In the genomic region with DNA sequence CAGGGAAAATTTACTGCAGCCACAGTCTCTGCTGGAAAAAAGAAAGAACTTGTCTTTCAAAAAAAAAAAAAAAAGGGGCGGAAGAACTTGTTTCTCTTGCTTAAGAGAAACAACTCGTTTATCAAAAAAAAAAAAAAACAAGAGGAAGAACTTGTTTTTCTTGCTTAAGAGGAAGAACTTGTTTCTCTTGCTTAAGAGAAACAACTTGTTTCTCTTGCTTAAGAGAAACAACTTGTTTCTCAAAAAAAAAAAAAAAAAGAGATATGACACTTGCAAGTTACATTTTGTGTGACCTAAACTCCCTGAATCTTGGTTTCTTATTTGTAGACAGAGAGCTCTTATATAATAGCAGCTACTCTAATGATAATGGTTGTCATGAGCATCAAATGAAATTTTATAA, we compare ENCODE assay signal across 14 cellular contexts. TPM values are rescaled to one million over a fixed set of nuclear protein-coding genes. Genes with fewer than 3 reads are reported as not detected.
DNase-seq lines count a peak whose midpoint lies in the region; ATAC-seq and TF ChIP-seq lines count a peak whose summit lies in the region.
"Had no signal": no experiment of that assay in that cellular context is flagged by ENCODE, and none has a peak within 500 bp of the region (broad histone marks: within the 10 kb centered on the region; RNA-seq: fewer than 3 reads in every experiment).

No MANE protein-coding gene starts in this region.

- no peak overlapping the region for H2BK20ac ChIP-seq in H9 (ENCODE audit: low read depth, low read length, poor library complexity, severe bottlenecking)

- H2BK120ac ChIP-seq in H9 (ENCODE audit: low read depth, low read length, poor library complexity, severe bottlenecking): no peak overlapping the region

- H3K4me1 Mint-ChIP-seq in CD4-positive, alpha-beta memory T cell: peaks cover 0 to 18% (median 10%) of the 10 kb centered on the region in 4 donors
- H3K4me1 Mint-ChIP-seq in T-cell: peaks cover 25 to 29% (median 27%) of the 10 kb centered on the region in 3 donors
- H3K4me1 Mint-ChIP-seq in naive thymus-derived CD8-positive, alpha-beta T cell: peaks cover 3 to 25% (median 18%) of the 10 kb centered on the region in 4 donors
- H3K4me1 Mint-ChIP-seq in H9: no peaks in the 10 kb centered on the region; a peak in 1 of 4 replicates

- POLR2A ChIA-PET in CD4-positive, alpha-beta memory T cell (lab: Charles Lee; ENCODE audit: partially characterized antibody): interaction anchor here (3.1 kb wide), 1 partner anchor 44 kb away, joined by 19 read pairs; the partner anchor contains the start of gene USP15
- POLR2A ChIA-PET in T-cell (lab: Charles Lee): no interaction called here
- POLR2A ChIA-PET in naive thymus-derived CD8-positive, alpha-beta T cell (lab: Charles Lee): interaction anchor here (0.7 to 1.3 kb wide), 2 partner anchors 37 to 44 kb away, joined by 3 to 6 read pairs; partner anchors contain the start of gene USP15

- H3K27ac Mint-ChIP-seq in CD4-positive, alpha-beta memory T cell: peak overlapping the region in 6 of 7 donors; percentile 22 to 76 (median 44)
- peak overlapping the region; percentile 83 for H3K27ac Mint-ChIP-seq in T-cell
- H3K27ac Mint-ChIP-seq in naive thymus-derived CD8-positive, alpha-beta T cell: peak overlapping the region in 8 of 10 donors; percentile 2 to 90 (median 58)
- H3K27ac Mint-ChIP-seq in H9: no peak overlapping the region
- H3K27ac Mint-ChIP-seq: stimulated activated naive B cell treated with anti-CD40 and anti-IgM and Interleukin-4, amounts not matched to agents 10 μg/mL and 1 μg/mL and 100 μg/mL, for 72 hours had no signal

- DNase-seq in CD4-positive, alpha-beta memory T cell: no peak
- DNase-seq in HL-60 (ENCODE audit: low read depth in 1 of 2, low spot score in 1 of 2): peak in 1 of 2 experiments; percentile 72
- DNase-seq in T-cell: no peak
- DNase-seq in naive thymus-derived CD8-positive, alpha-beta T cell: peak in 1 of 10 donors; percentile 15
- DNase-seq in dorsolateral prefrontal cortex: no peak
- DNase-seq in H9: no peak
- DNase-seq in GM23248: no peak
- DNase-seq: amniotic stem cell; NCI-H187 treated with DMSO at 0.1 percent for 48 hours; SHP77; stimulated activated naive B cell treated with anti-CD40 and anti-IgM and Interleukin-4, amounts not matched to agents 10 μg/mL and 1 μg/mL and 100 μg/mL, for 72 hours had no signal

- H4K20me1 ChIP-seq in H9 (ENCODE audit: control insufficient read depth, insufficient read depth, insufficient read length) (no peaks in the 10 kb centered on the region), GM23248 (ENCODE audit: insufficient read depth) (no peaks in the 10 kb centered on the region)

- no peak overlapping the region for H3K27ac ChIP-seq in CD4-positive, alpha-beta memory T cell (ENCODE audit: low read depth, low read length)
- H3K27ac ChIP-seq in HL-60 (replicated peaks): peak overlapping the region; percentile 82
- H3K27ac ChIP-seq in dorsolateral prefrontal cortex: peak overlapping the region in 10 of 59 donors; percentile 10 to 68 (median 53)
- H3K27ac ChIP-seq in H9 (ENCODE audit: insufficient read length, low read depth, low read length): no peak overlapping the region
- H3K27ac ChIP-seq in GM23248: no peak overlapping the region
- H3K27ac ChIP-seq: KMS-11 had no signal

- H3K4ac ChIP-seq in H9 (ENCODE audit: low read depth, low read length): no peak overlapping the region

- H2BK15ac ChIP-seq in H9 (ENCODE audit: low read depth, low read length): no peak overlapping the region

- H3K79me1 ChIP-seq in H9 (ENCODE audit: insufficient read depth, low read depth, low read length, poor library complexity, severe bottlenecking): no peaks in the 10 kb centered on the region

- H3K27me3 Mint-ChIP-seq in CD4-positive, alpha-beta memory T cell: peaks cover 0 to under 1% of the 10 kb centered on the region in 2 donors
- no peaks in the 10 kb centered on the region for H3K27me3 Mint-ChIP-seq in T-cell
- peaks cover 0 to 2% (median 0%) of the 10 kb centered on the region in 5 donors for H3K27me3 Mint-ChIP-seq in naive thymus-derived CD8-positive, alpha-beta T cell
- H3K27me3 Mint-ChIP-seq in H9 (ENCODE audit: low read depth): no peaks in the 10 kb centered on the region

- no peaks in the 10 kb centered on the region for H3K27me3 ChIP-seq in CD4-positive, alpha-beta memory T cell (ENCODE audit: insufficient read depth, low read length)
- H3K27me3 ChIP-seq in HL-60 (ENCODE audit: insufficient read depth, poor library complexity, severe bottlenecking) (no peaks in the 10 kb centered on the region), dorsolateral prefrontal cortex (peaks cover 0 to 4% (median 0%) of the 10 kb centered on the region in 45 donors), H9 (ENCODE audit: insufficient read depth, low read length) (no peaks in the 10 kb centered on the region), GM23248 (replicated peaks; ENCODE audit: insufficient read depth) (no peaks in the 10 kb centered on the region)

- intact Hi-C loops in CD4-positive, alpha-beta memory T cell (cut with micrococcal nuclease): no loop called here
- intact Hi-C loops in dorsolateral prefrontal cortex (cut with DNase I): no loop called here

- H3K4me1 ChIP-seq in CD4-positive, alpha-beta memory T cell (ENCODE audit: insufficient read depth, low read length): peaks cover 18% of the 10 kb centered on the region
- H3K4me1 ChIP-seq in H9 (ENCODE audit: insufficient read depth, low read length) (no peaks in the 10 kb centered on the region), GM23248 (ENCODE audit: insufficient read depth) (no peaks in the 10 kb centered on the region)

- ATAC-seq in T-cell (replicated peaks in 1 of 4): peak in 1 of 4 experiments; percentile 29
- no peak for ATAC-seq in naive thymus-derived CD8-positive, alpha-beta T cell
- ATAC-seq: stimulated activated naive B cell treated with anti-CD40 and anti-IgM and Interleukin-4, amounts not matched to agents 10 μg/mL and 1 μg/mL and 100 μg/mL, for 72 hours had no signal

- no peak overlapping the region for H3K23ac ChIP-seq in H9 (ENCODE audit: insufficient read length, low read depth, low read length)

- no peaks in the 10 kb centered on the region for H3K79me2 ChIP-seq in H9 (ENCODE audit: insufficient read depth, low read length)
- H3K79me2 ChIP-seq in GM23248 (ENCODE audit: insufficient read depth): no peaks in the 10 kb centered on the region

- H4K8ac ChIP-seq in H9 (replicated peaks; ENCODE audit: insufficient read length, low read depth, low read length): no peak overlapping the region

- H3K14ac ChIP-seq in H9 (ENCODE audit: insufficient read depth, low read length): no peak overlapping the region

- no peak overlapping the region for H4K91ac ChIP-seq in H9 (ENCODE audit: insufficient read length, low read depth, low read length)

- H3K4me3 ChIP-seq in CD4-positive, alpha-beta memory T cell (ENCODE audit: low read length in 2 of 2): no peak overlapping the region
- no peak overlapping the region for H3K4me3 ChIP-seq in HL-60 (replicated peaks; ENCODE audit: insufficient read depth, low read length)
- H3K4me3 ChIP-seq in dorsolateral prefrontal cortex: no peak overlapping the region
- H3K4me3 ChIP-seq in GM23248: no peak overlapping the region
- H3K4me3 ChIP-seq: coronary artery, lung had no signal

- no peak overlapping the region for H3K9ac ChIP-seq in H9 (ENCODE audit: extremely low read depth, insufficient read length, low read length)
- H3K9ac ChIP-seq in GM23248: no peak overlapping the region
- H3K9ac ChIP-seq: KMS-11 had no signal

- in situ Hi-C loops in GM23248 (cut with MboI): no loop called here

- H3K9me2 ChIP-seq in GM23248 (ENCODE audit: insufficient read depth): no peaks in the 10 kb centered on the region

- H3T11ph ChIP-seq in H9 (ENCODE audit: low read length): no peak overlapping the region

- H3K18ac ChIP-seq in H9 (ENCODE audit: insufficient read length, low read depth, low read length): no peak overlapping the region

- H3F3A ChIP-seq in GM23248 (ENCODE audit: insufficient read depth): no peaks in the 10 kb centered on the region

- H3K36me3 ChIP-seq in CD4-positive, alpha-beta memory T cell (ENCODE audit: insufficient read depth, low read length): no peaks in the 10 kb centered on the region
- H3K36me3 ChIP-seq in GM23248 (ENCODE audit: low read depth): no peaks in the 10 kb centered on the region

- peaks cover 0 to 2% (median 0%) of the 10 kb centered on the region in 8 donors for H3K9me3 Mint-ChIP-seq in CD4-positive, alpha-beta memory T cell
- H3K9me3 Mint-ChIP-seq in T-cell (no peaks in the 10 kb centered on the region), H9 (no peaks in the 10 kb centered on the region; a peak in 1 of 5 replicates)
- H3K9me3 Mint-ChIP-seq in naive thymus-derived CD8-positive, alpha-beta T cell: peaks cover 0 to 3% (median 0%) of the 10 kb centered on the region in 9 donors

- no peak overlapping the region for H3K4me2 ChIP-seq in H9 (ENCODE audit: insufficient read depth, insufficient read length, low read length)
- no peak overlapping the region for H3K4me2 ChIP-seq in GM23248 (ENCODE audit: unreplicated experiment)
- H3K4me2 ChIP-seq: KMS-11 had no signal

- H4K5ac ChIP-seq in H9 (ENCODE audit: insufficient read length, low read depth, low read length): no peak overlapping the region

- no peak overlapping the region for H3K56ac ChIP-seq in H9 (ENCODE audit: insufficient read length, low read depth, low read length)

- no peaks in the 10 kb centered on the region for H3K9me3 ChIP-seq in CD4-positive, alpha-beta memory T cell (ENCODE audit: control insufficient read depth in 1 of 2, low read length in 2 of 2)
- H3K9me3 ChIP-seq in H9 (ENCODE audit: control insufficient read depth, low read depth, low read length) (no peaks in the 10 kb centered on the region), GM23248 (ENCODE audit: low read depth) (no peaks in the 10 kb centered on the region)

- H2AFZ ChIP-seq in H9 (ENCODE audit: low read length): no peak overlapping the region
- no peak overlapping the region for H2AFZ ChIP-seq in GM23248

- H3K4me3 Mint-ChIP-seq in CD4-positive, alpha-beta memory T cell: peak overlapping the region in 4 of 8 donors; percentile 6 to 53 (median 30)
- peak overlapping the region; percentile 25 to 62 (median 31) for H3K4me3 Mint-ChIP-seq in T-cell
- H3K4me3 Mint-ChIP-seq in naive thymus-derived CD8-positive, alpha-beta T cell: peak overlapping the region in 9 of 10 donors; percentile 6 to 67 (median 32)
- no peak overlapping the region for H3K4me3 Mint-ChIP-seq in H9
- H3K4me3 Mint-ChIP-seq: stimulated activated naive B cell treated with anti-CD40 and anti-IgM and Interleukin-4, amounts not matched to agents 10 μg/mL and 1 μg/mL and 100 μg/mL, for 72 hours had no signal

- CTCF ChIA-PET in CD4-positive, alpha-beta memory T cell (lab: Charles Lee; ENCODE audit: partially characterized antibody): interaction anchor here (1.1 kb wide), 1 partner anchor 44 kb away, joined by 4 read pairs; the partner anchor contains the start of gene USP15
- CTCF ChIA-PET in T-cell (lab: Charles Lee): interaction anchor here (0.6 to 0.7 kb wide), 2 partner anchors 114 to 147 kb away, joined by 3 to 7 read pairs; no protein-coding TSS in a partner anchor

- no peak overlapping the region for H2BK5ac ChIP-seq in H9 (ENCODE audit: insufficient read length, low read length)

- no peak overlapping the region for H2AK5ac ChIP-seq in H9 (ENCODE audit: insufficient read length, low read length)

- no CpG with 5 or more reads among the region's 2 CpGs for WGBS in H9 (ENCODE audit: extremely low coverage, insufficient read length, low lambda C conversion rate)
- WGBS in GM23248 (ENCODE audit: low coverage in 1 of 2, low lambda C conversion rate in 2 of 2, missing lambda C conversion rate in 2 of 2), 2 experiments: 13 to 20% methylated on average over 1 to 2 of the region's 2 CpGs

- no peak overlapping the region for H2BK12ac ChIP-seq in H9 (ENCODE audit: insufficient read length, low read depth, low read length)

- no peaks in the 10 kb centered on the region for H3K23me2 ChIP-seq in H9 (ENCODE audit: insufficient read length, low read depth, low read length, poor library complexity, severe bottlenecking)

- TF ChIP-seq CTCF in HL-60 (IDR thresholded peaks at IDR 0.05; ENCODE audit: insufficient read depth, low read length): no peak
- no peak for TF ChIP-seq CTCF in dorsolateral prefrontal cortex (IDR thresholded peaks at IDR 0.05 in 54 of 56, conservative IDR thresholded peaks at IDR 0.05 in 2 of 56; ENCODE audit: low read depth in 1 of 56, partially characterized antibody in 56 of 56)
- no peak for TF ChIP-seq CTCF in H9 (conservative IDR thresholded peaks at IDR 0.05)

- H3K36me3 Mint-ChIP-seq in CD4-positive, alpha-beta memory T cell: peaks cover 0 to 6% of the 10 kb centered on the region in 2 donors
- H3K36me3 Mint-ChIP-seq in T-cell (no peaks in the 10 kb centered on the region), H9 (ENCODE audit: insufficient read depth in 1 of 3, low read depth in 3 of 3) (no peaks in the 10 kb centered on the region)
- H3K36me3 Mint-ChIP-seq in naive thymus-derived CD8-positive, alpha-beta T cell: peaks cover 0 to 4% (median 0%) of the 10 kb centered on the region in 3 donors
- H3K36me3 Mint-ChIP-seq: stimulated activated naive B cell treated with anti-CD40 and anti-IgM and Interleukin-4, amounts not matched to agents 10 μg/mL and 1 μg/mL and 100 μg/mL, for 72 hours had no signal

RNA-seq across cellular contexts. Expression of gene USP15, which starts 44.7 kb away (rescaled TPM):
- 100 to 1,000 TPM; 150 to 156 TPM for total RNA-seq in CD4-positive, alpha-beta memory T cell
- polyA plus RNA-seq in CD4-positive, alpha-beta memory T cell: 10 to 100 TPM; 79.1 to 87.4 TPM
- total RNA-seq in T-cell: 100 to 1,000 TPM; 137 to 256 (median 138) TPM
- total RNA-seq in naive thymus-derived CD8-positive, alpha-beta T cell: 100 to 1,000 TPM; 153 to 164 TPM
- 10 to 100 TPM; 49.1 to 57.0 (median 54.6) TPM for polyA plus RNA-seq in naive thymus-derived CD8-positive, alpha-beta T cell
- 10 to 100 TPM; 40.7 to 79.8 (median 56.9) TPM for total RNA-seq in dorsolateral prefrontal cortex
- 35.3 and 36.0 TPM in 2 replicates for total RNA-seq in H9 (2021)
- total RNA-seq in GM23248 (2014; rRNA removed; shearing (Covaris generic)): 47.4 and 48.3 TPM in 2 replicates
- 43.0 and 54.4 TPM in 2 replicates for polyA plus RNA-seq in GM23248 (2016; fragmentation: Nextera tagmentation; extraction: Ambion mirVana)

Comparison
In these comparisons a context has a peak if more than half of its experiments do, and no peak if none do; other contexts are left out.
1. H3K27ac Mint-ChIP-seq: peak in CD4-positive, alpha-beta memory T cell (6 of 7), T-cell (2 of 2) and naive thymus-derived CD8-positive, alpha-beta T cell (8 of 10); none in H9 (0 of 3).
2. H3K4me3 Mint-ChIP-seq: peak in T-cell (3 of 3) and naive thymus-derived CD8-positive, alpha-beta T cell (9 of 10); none in H9 (0 of 2).
3. POLR2A ChIA-PET loops: an anchor here in CD4-positive, alpha-beta memory T cell (3.1 kb wide) and naive thymus-derived CD8-positive, alpha-beta T cell (0.7 to 1.3 kb wide); none called in T-cell.